ENCODE assay signal across 8 cellular contexts in the genomic region with DNA sequence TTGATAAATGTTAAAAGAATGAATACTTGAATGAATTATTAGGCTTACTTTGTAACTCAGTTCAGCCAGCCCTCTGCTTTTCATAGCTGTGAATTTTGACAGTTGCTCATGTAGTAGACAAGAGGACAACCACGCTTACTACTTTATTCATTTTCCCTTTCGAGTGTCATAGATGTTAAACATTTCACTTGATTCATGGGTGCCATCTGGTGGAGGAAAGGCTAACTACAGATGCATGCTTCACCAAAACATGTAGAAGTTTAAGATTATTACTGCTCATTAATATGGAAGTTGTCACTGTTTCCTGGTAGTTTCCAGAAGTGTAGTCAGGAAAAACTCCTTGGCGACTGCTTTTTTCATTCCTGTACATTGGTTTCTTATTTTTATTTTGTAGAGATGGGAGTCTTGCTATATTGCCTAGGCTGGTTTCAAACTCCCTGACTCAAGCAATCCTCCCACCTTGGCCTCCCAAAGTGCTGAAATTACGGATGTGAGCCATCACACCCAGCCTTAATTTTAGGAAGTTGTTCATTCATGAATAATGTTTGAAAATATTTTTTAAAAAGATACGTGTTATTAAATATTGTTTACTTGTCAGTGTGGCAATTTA.
A peak's percentile ranks its signal among the peaks of the same experiment; 100 is the strongest.
DNase-seq lines count a peak whose midpoint lies in the region; ATAC-seq, FAIRE-seq and TF ChIP-seq lines count a peak whose summit lies in the region.

No MANE protein-coding gene starts in this region.

- intact Hi-C loops in left cardiac atrium (cut with DNase I), result loop anchor here in 1 of 2 donors (10.0 kb wide), 1 partner anchor 367 kb away; no protein-coding TSS in a partner anchor

- H3K27me3 ChIP-seq in OCI-LY3 (ENCODE audit: low read depth, low read length), result no peaks in the 10 kb centered on the region
- H3K27me3 ChIP-seq in small intestine (ENCODE audit: control insufficient read depth in 2 of 2, insufficient read depth in 2 of 2, low read length in 2 of 2), result no peaks in the 10 kb centered on the region

- no peak overlapping the region for H3K9ac ChIP-seq in OCI-LY3 (ENCODE audit: low read length)

- H3K79me2 ChIP-seq in OCI-LY3 (ENCODE audit: low read length), result no peaks in the 10 kb centered on the region

- H3K4me1 ChIP-seq in OCI-LY3 (ENCODE audit: low read length) (peaks cover 4% of the 10 kb centered on the region; the same call in 1 of the 2 replicates), small intestine (ENCODE audit: control insufficient read depth in 2 of 2, insufficient read depth in 1 of 2, low read depth in 1 of 2, low read length in 1 of 2) (peaks cover 0 to 2% of the 10 kb centered on the region in 2 donors)

- TF ChIP-seq CTCF in GM12865 (IDR thresholded peaks at IDR 0.05; ENCODE audit: insufficient read depth, low read depth, low read length, missing control alignments), result peak; percentile 72
- peak; percentile 87 for TF ChIP-seq CTCF in OCI-LY3 (IDR thresholded peaks at IDR 0.05; ENCODE audit: low read depth, low read length)

- H3K4me3 Mint-ChIP-seq in activated naive CD4-positive, alpha-beta T cell treated with anti-CD3 and anti-CD28 coated beads, Interleukin-2, amount 10 ng/mL, durations not matched to agents 7 days and 5 days, result no peak overlapping the region

- H4K20me1 ChIP-seq in OCI-LY3 (ENCODE audit: insufficient read depth, low read length), result no peaks in the 10 kb centered on the region

- H3K27ac Mint-ChIP-seq in activated naive CD4-positive, alpha-beta T cell treated with anti-CD3 and anti-CD28 coated beads, Interleukin-2, amount 10 ng/mL, durations not matched to agents 7 days and 5 days, result no peak overlapping the region

- no peaks in the 10 kb centered on the region for H3K27me3 Mint-ChIP-seq in activated naive CD4-positive, alpha-beta T cell treated with anti-CD3 and anti-CD28 coated beads, Interleukin-2, amount 10 ng/mL, durations not matched to agents 7 days and 5 days

- H3K4me3 ChIP-seq in GM12865 (ENCODE audit: low read depth, low read length) (no peak overlapping the region), OCI-LY3 (ENCODE audit: low read length) (0 out of 2 replicates have a peak overlapping the region, but pooled peaks have one; percentile 20), small intestine (ENCODE audit: low read depth in 1 of 2, low read length in 2 of 2) (no peak overlapping the region)

- 34 to 38% (median 37%) methylated on average over 5 of the region's 5 CpGs for WGBS in small intestine, 3 donors

- no peaks in the 10 kb centered on the region for H3K9me3 ChIP-seq in OCI-LY3 (ENCODE audit: insufficient read depth, low read length)
- no peaks in the 10 kb centered on the region for H3K9me3 ChIP-seq in small intestine (ENCODE audit: control insufficient read depth, low read depth)

- no peaks in the 10 kb centered on the region for H3K9me3 Mint-ChIP-seq in activated naive CD4-positive, alpha-beta T cell treated with anti-CD3 and anti-CD28 coated beads, Interleukin-2, amount 10 ng/mL, durations not matched to agents 7 days and 5 days

- no peaks in the 10 kb centered on the region for H3K36me3 Mint-ChIP-seq in activated naive CD4-positive, alpha-beta T cell treated with anti-CD3 and anti-CD28 coated beads, Interleukin-2, amount 10 ng/mL, durations not matched to agents 7 days and 5 days

- H3K4me1 Mint-ChIP-seq in activated naive CD4-positive, alpha-beta T cell treated with anti-CD3 and anti-CD28 coated beads, Interleukin-2, amount 10 ng/mL, durations not matched to agents 7 days and 5 days, result no peaks in the 10 kb centered on the region

- H2AFZ ChIP-seq in OCI-LY3 (ENCODE audit: low read depth, low read length), result no peak overlapping the region

- FAIRE-seq in small intestine (lab: Jason Lieb, UNC), result peak; percentile 49

- ATAC-seq in HG02571 (IDR thresholded peaks at IDR 0.05; ENCODE audit: unreplicated experiment), result peak; percentile 82
- ATAC-seq in left cardiac atrium, result peak; percentile 56 to 67

- H3K4me2 ChIP-seq in OCI-LY3 (ENCODE audit: low read length), result peak overlapping the region; percentile 47

- no peaks in the 10 kb centered on the region for H3K36me3 ChIP-seq in OCI-LY3 (replicated peaks; ENCODE audit: low read depth, low read length)
- no peaks in the 10 kb centered on the region for H3K36me3 ChIP-seq in small intestine (ENCODE audit: control insufficient read depth in 2 of 2, insufficient read depth in 2 of 2, low read length in 2 of 2)

- DNase-seq in GM12865 (ENCODE audit: low read depth) (peak; percentile 77), left cardiac atrium (peak; percentile 43), small intestine (peak; percentile 80), T1000 (lab: John Stamatoyannopoulos, UW) (no peak), GDM1 (lab: John Stamatoyannopoulos, UW) (no peak)
- peak; percentile 79 for DNase-seq in activated naive CD4-positive, alpha-beta T cell treated with anti-CD3 and anti-CD28 coated beads, Interleukin-2, amount 10 ng/mL, durations not matched to agents 7 days and 5 days

- CTCF ChIA-PET in activated naive CD4-positive, alpha-beta T cell treated with anti-CD3 and anti-CD28 coated beads, Interleukin-2, amount 10 ng/mL, durations not matched to agents 7 days and 5 days (lab: Charles Lee), result interaction anchor here (0.7 to 3.3 kb wide), 19 partner anchors 9 to 366 kb away, joined by 3 to 15 read pairs (median 4); no protein-coding TSS in a partner anchor

- H3K27ac ChIP-seq in OCI-LY3 (ENCODE audit: low read length), result no peak overlapping the region
- H3K27ac ChIP-seq in small intestine (ENCODE audit: low read depth in 1 of 2, low read length in 1 of 2), result no peak overlapping the region

Comparison
In these comparisons a context has a peak if more than half of its experiments do, and no peak if none do; other contexts are left out.
1. DNase-seq: peak in GM12865 (single experiment), activated naive CD4-positive, alpha-beta T cell treated with anti-CD3 and anti-CD28 coated beads, Interleukin-2, amount 10 ng/mL, durations not matched to agents 7 days and 5 days (single experiment), left cardiac atrium (single experiment) and small intestine (single experiment); none in T1000 (single experiment) and GDM1 (single experiment).